Comparison of ENCODE assay signal across 2 cellular contexts in the genomic region with DNA sequence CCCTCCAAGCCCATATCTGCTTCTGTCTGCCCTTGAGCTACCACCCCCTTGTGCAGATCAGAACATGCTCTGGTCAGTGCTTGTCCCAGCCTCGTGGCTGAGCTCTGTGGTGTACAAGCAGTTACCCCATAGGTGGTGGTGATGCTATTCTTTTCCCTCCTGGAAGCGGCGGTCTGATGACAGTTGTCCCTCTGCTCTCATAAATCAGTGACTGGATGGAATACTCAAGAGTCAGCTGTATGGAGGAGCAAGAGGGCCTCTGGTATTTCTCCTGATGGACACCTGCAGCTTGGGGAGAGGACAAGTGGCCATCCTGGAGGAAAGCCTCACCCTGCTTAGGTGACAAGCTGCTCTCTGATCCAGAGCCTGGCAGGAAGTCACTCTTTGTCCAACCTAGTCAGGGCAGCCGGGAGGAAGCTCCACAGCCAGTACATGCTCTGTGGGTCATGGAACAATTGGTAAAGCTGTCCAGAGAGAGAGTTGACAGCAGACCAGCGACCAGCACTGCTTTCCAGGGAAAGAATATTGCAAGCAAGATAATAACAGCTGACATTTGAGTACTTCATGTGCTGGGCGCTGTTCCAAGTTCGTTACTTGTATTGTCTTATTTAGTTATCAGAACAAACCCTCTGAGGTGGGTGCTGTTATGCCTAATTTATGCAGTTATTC.
A peak's percentile ranks its signal among the peaks of the same experiment; 100 is the strongest.
TF ChIP-seq lines count a peak whose summit lies in the region.

No MANE protein-coding gene starts in this region.

TF ChIP-seq in GM23338, 12 proteins besides CTCF, POLR2A, EP300 and RAD21 (continued from another document and continues in another):
- TF ChIP-seq EZH2 (IDR thresholded peaks at IDR 0.05; ENCODE audit: low read depth, unreplicated experiment) = no peak
- no peak for TF ChIP-seq CREB1 (CRISPR knock-in tag; IDR thresholded peaks at IDR 0.05; ENCODE audit: low read depth)
- TF ChIP-seq, protein P1, sequence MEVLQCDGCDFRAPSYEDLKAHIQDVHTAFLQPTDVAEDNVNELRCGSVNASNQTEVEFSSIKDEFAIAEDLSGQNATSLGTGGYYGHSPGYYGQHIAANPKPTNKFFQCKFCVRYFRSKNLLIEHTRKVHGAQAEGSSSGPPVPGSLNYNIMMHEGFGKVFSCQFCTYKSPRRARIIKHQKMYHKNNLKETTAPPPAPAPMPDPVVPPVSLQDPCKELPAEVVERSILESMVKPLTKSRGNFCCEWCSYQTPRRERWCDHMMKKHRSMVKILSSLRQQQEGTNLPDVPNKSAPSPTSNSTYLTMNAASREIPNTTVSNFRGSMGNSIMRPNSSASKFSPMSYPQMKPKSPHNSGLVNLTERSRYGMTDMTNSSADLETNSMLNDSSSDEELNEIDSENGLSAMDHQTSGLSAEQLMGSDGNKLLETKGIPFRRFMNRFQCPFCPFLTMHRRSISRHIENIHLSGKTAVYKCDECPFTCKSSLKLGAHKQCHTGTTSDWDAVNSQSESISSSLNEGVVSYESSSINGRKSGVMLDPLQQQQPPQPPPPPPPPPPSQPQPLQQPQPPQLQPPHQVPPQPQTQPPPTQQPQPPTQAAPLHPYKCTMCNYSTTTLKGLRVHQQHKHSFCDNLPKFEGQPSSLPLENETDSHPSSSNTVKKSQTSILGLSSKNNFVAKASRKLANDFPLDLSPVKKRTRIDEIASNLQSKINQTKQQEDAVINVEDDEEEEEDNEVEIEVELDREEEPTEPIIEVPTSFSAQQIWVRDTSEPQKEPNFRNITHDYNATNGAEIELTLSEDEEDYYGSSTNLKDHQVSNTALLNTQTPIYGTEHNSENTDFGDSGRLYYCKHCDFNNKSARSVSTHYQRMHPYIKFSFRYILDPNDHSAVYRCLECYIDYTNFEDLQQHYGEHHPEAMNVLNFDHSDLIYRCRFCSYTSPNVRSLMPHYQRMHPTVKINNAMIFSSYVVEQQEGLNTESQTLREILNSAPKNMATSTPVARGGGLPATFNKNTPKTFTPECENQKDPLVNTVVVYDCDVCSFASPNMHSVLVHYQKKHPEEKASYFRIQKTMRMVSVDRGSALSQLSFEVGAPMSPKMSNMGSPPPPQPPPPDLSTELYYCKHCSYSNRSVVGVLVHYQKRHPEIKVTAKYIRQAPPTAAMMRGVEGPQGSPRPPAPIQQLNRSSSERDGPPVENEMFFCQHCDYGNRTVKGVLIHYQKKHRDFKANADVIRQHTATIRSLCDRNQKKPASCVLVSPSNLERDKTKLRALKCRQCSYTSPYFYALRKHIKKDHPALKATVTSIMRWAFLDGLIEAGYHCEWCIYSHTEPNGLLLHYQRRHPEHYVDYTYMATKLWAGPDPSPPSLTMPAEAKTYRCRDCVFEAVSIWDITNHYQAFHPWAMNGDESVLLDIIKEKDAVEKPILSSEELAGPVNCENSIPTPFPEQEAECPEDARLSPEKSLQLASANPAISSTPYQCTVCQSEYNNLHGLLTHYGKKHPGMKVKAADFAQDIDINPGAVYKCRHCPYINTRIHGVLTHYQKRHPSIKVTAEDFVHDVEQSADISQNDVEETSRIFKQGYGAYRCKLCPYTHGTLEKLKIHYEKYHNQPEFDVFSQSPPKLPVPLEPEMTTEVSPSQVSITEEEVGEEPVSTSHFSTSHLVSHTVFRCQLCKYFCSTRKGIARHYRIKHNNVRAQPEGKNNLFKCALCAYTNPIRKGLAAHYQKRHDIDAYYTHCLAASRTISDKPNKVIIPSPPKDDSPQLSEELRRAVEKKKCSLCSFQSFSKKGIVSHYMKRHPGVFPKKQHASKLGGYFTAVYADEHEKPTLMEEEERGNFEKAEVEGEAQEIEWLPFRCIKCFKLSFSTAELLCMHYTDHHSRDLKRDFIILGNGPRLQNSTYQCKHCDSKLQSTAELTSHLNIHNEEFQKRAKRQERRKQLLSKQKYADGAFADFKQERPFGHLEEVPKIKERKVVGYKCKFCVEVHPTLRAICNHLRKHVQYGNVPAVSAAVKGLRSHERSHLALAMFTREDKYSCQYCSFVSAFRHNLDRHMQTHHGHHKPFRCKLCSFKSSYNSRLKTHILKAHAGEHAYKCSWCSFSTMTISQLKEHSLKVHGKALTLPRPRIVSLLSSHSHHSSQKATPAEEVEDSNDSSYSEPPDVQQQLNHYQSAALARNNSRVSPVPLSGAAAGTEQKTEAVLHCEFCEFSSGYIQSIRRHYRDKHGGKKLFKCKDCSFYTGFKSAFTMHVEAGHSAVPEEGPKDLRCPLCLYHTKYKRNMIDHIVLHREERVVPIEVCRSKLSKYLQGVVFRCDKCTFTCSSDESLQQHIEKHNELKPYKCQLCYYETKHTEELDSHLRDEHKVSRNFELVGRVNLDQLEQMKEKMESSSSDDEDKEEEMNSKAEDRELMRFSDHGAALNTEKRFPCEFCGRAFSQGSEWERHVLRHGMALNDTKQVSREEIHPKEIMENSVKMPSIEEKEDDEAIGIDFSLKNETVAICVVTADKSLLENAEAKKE (CRISPR knock-in tag; IDR thresholded peaks at IDR 0.05) = no peak
- no peak for TF ChIP-seq EZH2phosphoT487 (IDR thresholded peaks at IDR 0.05; ENCODE audit: unreplicated experiment)
- TF ChIP-seq JUNB (IDR thresholded peaks at IDR 0.05; ENCODE audit: unreplicated experiment) = no peak
- TF ChIP-seq ZNF331 (CRISPR knock-in tag; IDR thresholded peaks at IDR 0.05; ENCODE audit: low read depth) = no peak
- TF ChIP-seq, protein P2, sequence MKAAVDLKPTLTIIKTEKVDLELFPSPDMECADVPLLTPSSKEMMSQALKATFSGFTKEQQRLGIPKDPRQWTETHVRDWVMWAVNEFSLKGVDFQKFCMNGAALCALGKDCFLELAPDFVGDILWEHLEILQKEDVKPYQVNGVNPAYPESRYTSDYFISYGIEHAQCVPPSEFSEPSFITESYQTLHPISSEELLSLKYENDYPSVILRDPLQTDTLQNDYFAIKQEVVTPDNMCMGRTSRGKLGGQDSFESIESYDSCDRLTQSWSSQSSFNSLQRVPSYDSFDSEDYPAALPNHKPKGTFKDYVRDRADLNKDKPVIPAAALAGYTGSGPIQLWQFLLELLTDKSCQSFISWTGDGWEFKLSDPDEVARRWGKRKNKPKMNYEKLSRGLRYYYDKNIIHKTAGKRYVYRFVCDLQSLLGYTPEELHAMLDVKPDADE (IDR thresholded peaks at IDR 0.05) = no peak
- TF ChIP-seq, protein P3, sequence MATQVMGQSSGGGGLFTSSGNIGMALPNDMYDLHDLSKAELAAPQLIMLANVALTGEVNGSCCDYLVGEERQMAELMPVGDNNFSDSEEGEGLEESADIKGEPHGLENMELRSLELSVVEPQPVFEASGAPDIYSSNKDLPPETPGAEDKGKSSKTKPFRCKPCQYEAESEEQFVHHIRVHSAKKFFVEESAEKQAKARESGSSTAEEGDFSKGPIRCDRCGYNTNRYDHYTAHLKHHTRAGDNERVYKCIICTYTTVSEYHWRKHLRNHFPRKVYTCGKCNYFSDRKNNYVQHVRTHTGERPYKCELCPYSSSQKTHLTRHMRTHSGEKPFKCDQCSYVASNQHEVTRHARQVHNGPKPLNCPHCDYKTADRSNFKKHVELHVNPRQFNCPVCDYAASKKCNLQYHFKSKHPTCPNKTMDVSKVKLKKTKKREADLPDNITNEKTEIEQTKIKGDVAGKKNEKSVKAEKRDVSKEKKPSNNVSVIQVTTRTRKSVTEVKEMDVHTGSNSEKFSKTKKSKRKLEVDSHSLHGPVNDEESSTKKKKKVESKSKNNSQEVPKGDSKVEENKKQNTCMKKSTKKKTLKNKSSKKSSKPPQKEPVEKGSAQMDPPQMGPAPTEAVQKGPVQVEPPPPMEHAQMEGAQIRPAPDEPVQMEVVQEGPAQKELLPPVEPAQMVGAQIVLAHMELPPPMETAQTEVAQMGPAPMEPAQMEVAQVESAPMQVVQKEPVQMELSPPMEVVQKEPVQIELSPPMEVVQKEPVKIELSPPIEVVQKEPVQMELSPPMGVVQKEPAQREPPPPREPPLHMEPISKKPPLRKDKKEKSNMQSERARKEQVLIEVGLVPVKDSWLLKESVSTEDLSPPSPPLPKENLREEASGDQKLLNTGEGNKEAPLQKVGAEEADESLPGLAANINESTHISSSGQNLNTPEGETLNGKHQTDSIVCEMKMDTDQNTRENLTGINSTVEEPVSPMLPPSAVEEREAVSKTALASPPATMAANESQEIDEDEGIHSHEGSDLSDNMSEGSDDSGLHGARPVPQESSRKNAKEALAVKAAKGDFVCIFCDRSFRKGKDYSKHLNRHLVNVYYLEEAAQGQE (IDR thresholded peaks at IDR 0.05; ENCODE audit: unreplicated experiment) = no peak

TF ChIP-seq in K562, 482 proteins besides CTCF, POLR2A, EP300 and RAD21 (continued from another document and continues in another):
- TF ChIP-seq SIRT6 (IDR thresholded peaks at IDR 0.05; ENCODE audit: low read depth, low read length) (no peak), TCF3 (CRISPR knock-in tag; IDR thresholded peaks at IDR 0.05) (peak; percentile 44; the same call in 1 of the 2 replicates), TBP (optimal IDR thresholded peaks at IDR 0.05; ENCODE audit: low read depth, low read length) (no peak), SMAD3 (CRISPR knock-in tag; conservative IDR thresholded peaks at IDR 0.05) (no peak), ZNF24 (IDR thresholded peaks at IDR 0.05) (no peak), CBFA2T3 (IDR thresholded peaks at IDR 0.05) (peak; percentile 64), ZEB2 (IDR thresholded peaks at IDR 0.05) (no peak), ZNF696 (CRISPR knock-in tag; conservative IDR thresholded peaks at IDR 0.05) (no peak), NR1H2 (CRISPR knock-in tag; IDR thresholded peaks at IDR 0.05) (no peak), L3MBTL2 (IDR thresholded peaks at IDR 0.05) (no peak), NFIC (IDR thresholded peaks at IDR 0.05) (peak; percentile 85), ZNF79 (CRISPR knock-in tag; IDR thresholded peaks at IDR 0.05; ENCODE audit: low read depth) (no peak), C11orf30 (IDR thresholded peaks at IDR 0.05; ENCODE audit: low read depth) (no peak), DACH1 (IDR thresholded peaks at IDR 0.05; ENCODE audit: partially characterized antibody) (peak; percentile 68), SRSF7 (optimal IDR thresholded peaks at IDR 0.05; ENCODE audit: low read depth, low read length) (no peak), TCF7L2 (IDR thresholded peaks at IDR 0.05; ENCODE audit: low read depth, low read length) (no peak)
- TF ChIP-seq, protein P4, sequence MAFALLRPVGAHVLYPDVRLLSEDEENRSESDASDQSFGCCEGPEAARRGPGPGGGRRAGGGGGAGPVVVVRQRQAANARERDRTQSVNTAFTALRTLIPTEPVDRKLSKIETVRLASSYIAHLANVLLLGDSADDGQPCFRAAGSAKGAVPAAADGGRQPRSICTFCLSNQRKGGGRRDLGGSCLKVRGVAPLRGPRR (CRISPR knock-in tag; IDR thresholded peaks at IDR 0.05) = no peak
- TF ChIP-seq, protein P5, sequence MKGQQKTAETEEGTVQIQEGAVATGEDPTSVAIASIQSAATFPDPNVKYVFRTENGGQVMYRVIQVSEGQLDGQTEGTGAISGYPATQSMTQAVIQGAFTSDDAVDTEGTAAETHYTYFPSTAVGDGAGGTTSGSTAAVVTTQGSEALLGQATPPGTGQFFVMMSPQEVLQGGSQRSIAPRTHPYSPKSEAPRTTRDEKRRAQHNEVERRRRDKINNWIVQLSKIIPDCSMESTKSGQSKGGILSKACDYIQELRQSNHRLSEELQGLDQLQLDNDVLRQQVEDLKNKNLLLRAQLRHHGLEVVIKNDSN (CRISPR knock-in tag; IDR thresholded peaks at IDR 0.05) = no peak
- TF ChIP-seq, protein P6, sequence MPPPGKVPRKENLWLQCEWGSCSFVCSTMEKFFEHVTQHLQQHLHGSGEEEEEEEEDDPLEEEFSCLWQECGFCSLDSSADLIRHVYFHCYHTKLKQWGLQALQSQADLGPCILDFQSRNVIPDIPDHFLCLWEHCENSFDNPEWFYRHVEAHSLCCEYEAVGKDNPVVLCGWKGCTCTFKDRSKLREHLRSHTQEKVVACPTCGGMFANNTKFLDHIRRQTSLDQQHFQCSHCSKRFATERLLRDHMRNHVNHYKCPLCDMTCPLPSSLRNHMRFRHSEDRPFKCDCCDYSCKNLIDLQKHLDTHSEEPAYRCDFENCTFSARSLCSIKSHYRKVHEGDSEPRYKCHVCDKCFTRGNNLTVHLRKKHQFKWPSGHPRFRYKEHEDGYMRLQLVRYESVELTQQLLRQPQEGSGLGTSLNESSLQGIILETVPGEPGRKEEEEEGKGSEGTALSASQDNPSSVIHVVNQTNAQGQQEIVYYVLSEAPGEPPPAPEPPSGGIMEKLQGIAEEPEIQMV (tag; conservative IDR thresholded peaks at IDR 0.05; ENCODE audit: low read depth) = no peak
- TF ChIP-seq, protein P7, sequence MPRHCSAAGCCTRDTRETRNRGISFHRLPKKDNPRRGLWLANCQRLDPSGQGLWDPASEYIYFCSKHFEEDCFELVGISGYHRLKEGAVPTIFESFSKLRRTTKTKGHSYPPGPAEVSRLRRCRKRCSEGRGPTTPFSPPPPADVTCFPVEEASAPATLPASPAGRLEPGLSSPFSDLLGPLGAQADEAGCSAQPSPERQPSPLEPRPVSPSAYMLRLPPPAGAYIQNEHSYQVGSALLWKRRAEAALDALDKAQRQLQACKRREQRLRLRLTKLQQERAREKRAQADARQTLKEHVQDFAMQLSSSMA (CRISPR knock-in tag; IDR thresholded peaks at IDR 0.05) = no peak
